17 cellular contexts compared by ENCODE assay signal in genomic region chr2:120788349-120788700, GRCh38. TPM values are rescaled to one million over a fixed set of nuclear protein-coding genes. Genes with fewer than 3 reads are reported as not detected.
"Had no signal": no experiment of that assay in that cellular context is flagged by ENCODE, and none has a peak within 500 bp of the region (broad histone marks: within the 10 kb centered on the region; RNA-seq: fewer than 3 reads in every experiment).

No MANE protein-coding gene starts in this region.

- H3K4me3 ChIP-seq: colonic mucosa, esophagus muscularis mucosa, left ventricle myocardium inferior, ovary, thyroid gland, uterus had no signal

- H3K27me3 ChIP-seq: colonic mucosa, esophagus muscularis mucosa, ovary, thyroid gland, uterus had no signal

- H3K36me3 ChIP-seq: colonic mucosa, esophagus muscularis mucosa, left ventricle myocardium inferior, ovary, thyroid gland, uterus had no signal

- DNase-seq: activated B cell treated with CpG ODN at 0.5 μM for 24 hours; activated CD4-positive, alpha-beta T cell treated with anti-CD3 and anti-CD28 coated beads for 48 hours; activated CD8-positive, alpha-beta memory T cell treated with anti-CD3 and anti-CD28 coated beads, Interleukin-2, amount 50 U/mL, for 48 hours; activated gamma-delta T cell; activated T-cell treated with anti-CD3 and anti-CD28 coated beads, Interleukin-2, amount 50 U/mL, for 72 hours; caudate nucleus; colonic mucosa; left ventricle myocardium inferior; mesendoderm; ovary; stimulated activated CD4-positive, alpha-beta T cell treated with anti-CD3 and anti-CD28 coated beads, Interleukin-2, amount 100 ng/mL, for 48 hours; T-helper 2 cell; thyroid gland; uterus had no signal

- H3K27ac ChIP-seq: colonic mucosa, esophagus muscularis mucosa, left ventricle myocardium inferior, ovary, thyroid gland, uterus had no signal

- H3K4me1 ChIP-seq: colonic mucosa, uterus had no signal

- H3K9me3 ChIP-seq: colonic mucosa, esophagus muscularis mucosa, left ventricle myocardium inferior, ovary, thyroid gland, uterus had no signal

- ATAC-seq: activated naive CD4-positive, alpha-beta T cell treated with anti-CD3 and anti-CD28 coated beads, Interleukin-2, amount 50 U/mL, for 72 hours; activated T-cell treated with anti-CD3 and anti-CD28 coated beads, Interleukin-2, amount 50 U/mL, for 72 hours; stimulated activated memory B cell treated with anti-CD40 and anti-IgM and Interleukin-4, amounts not matched to agents 10 μg/mL and 1 μg/mL and 100 μg/mL, for 72 hours had no signal

RNA-seq across cellular contexts. Expression of gene GLI2, which starts 52.7 kb away (rescaled TPM):
- total RNA-seq: activated B cell treated with CpG ODN at 0.5 μM for 24 hours; activated naive CD4-positive, alpha-beta T cell treated with anti-CD3 and anti-CD28 coated beads, Interleukin-2, amount 50 U/mL, for 72 hours; activated T-cell treated with anti-CD3 and anti-CD28 coated beads, Interleukin-2, amount 50 U/mL, for 72 hours had no signal
